35 cellular contexts compared by ENCODE assay signal in the genomic region with DNA sequence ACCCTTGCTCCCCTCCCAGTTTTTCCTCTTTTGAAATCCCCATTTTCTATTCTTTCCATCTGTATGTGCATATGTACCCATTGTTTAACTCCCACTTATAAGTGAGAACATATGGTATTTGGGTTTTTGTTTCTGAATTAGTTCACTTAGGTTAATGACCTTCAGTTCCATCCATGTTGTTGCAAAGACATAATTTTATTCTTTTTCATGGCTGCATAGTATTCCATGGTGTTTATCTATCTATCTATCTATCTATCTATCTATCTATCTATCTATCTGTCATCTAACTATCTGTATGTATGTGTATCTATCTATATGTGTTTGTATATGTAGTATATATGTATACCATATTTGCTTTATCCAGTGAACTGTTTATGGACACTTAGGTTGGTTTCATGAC.
"Had no signal": no experiment of that assay in that cellular context is flagged by ENCODE, and none has a peak within 500 bp of the region (broad histone marks: within the 10 kb centered on the region; RNA-seq: fewer than 3 reads in every experiment).

No MANE protein-coding gene starts in this region.

- H3K36me3 ChIP-seq: MG63 had no signal

- DNase-seq: Karpas-422, Kasumi-1, MG63, MM.1S, MV-4-11, NCI-H1048, NCI-H1092, NCI-H1092 treated with DMSO at 0.1 percent for 48 hours, NCI-H1105, NCI-H1105 treated with DMSO at 0.1 percent for 48 hours, NCI-H1417, NCI-H1417 treated with DMSO at 0.1 percent for 48 hours, NCI-H1436, NCI-H1436 treated with DMSO at 0.1 percent for 48 hours, NCI-H146, NCI-H1694, NCI-H1694 treated with DMSO at 0.1 percent for 48 hours, NCI-H187, NCI-H187 treated with DMSO at 0.1 percent for 48 hours, NCI-H1930, NCI-H2029, NCI-H2029 treated with DMSO at 0.1 percent for 48 hours, NCI-H2081, NCI-H2081 treated with DMSO at 0.1 percent for 48 hours, NCI-H2107, NCI-H2171, NCI-H2171 treated with DMSO at 0.1 percent for 48 hours, NCI-H2227 treated with DMSO at 0.1 percent for 48 hours, NCI-H226, NCI-H345, NCI-H446, NCI-H446 treated with DMSO at 0.1 percent for 48 hours, NCI-H510A, NCI-H510A treated with DMSO at 0.1 percent for 48 hours, NCI-H524 had no signal

- H3K9me3 ChIP-seq: MG63 had no signal

- H3K27me3 ChIP-seq: MG63 had no signal

- H3K4me3 ChIP-seq: MG63 had no signal
